In the genomic region with DNA sequence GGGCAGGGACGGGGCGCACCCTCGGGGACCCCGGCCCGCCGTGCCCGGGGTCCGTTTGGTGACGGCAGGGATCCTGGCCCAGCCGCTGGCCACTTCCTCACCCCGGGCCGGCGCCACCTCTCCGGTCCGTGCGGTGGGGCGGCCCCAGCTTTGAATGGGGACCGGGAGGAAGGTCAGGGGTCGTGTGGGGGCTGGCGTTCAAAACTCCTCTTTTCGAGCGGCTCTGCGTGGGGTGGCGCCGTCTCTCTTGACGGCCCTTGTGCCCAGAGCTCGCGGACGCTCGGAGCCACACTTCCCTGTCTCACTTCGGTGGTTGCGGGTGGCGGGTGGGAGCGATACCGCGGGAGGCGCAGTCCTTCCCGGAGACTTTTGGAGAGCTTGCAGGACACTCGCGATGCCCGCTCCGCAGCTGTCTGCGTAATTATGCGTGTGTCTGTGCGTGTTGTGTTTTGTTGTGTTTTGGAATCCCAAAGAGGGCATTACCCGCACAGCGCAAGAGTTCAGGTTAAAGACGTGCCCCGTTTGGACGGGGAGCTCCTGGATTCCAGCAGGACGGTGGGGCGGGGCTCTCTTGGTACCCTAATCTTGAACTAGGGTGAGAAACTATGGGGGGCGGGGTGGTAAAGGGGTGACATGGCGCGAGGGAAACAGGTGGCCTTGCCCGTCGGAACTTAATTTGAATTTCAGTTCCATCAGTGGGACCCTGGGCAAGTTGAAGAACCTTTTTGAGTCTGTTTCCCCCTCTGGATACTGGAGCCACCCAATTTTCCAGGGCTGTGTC, we compare ENCODE assay signal across 8 cellular contexts. TPM values are rescaled to one million over a fixed set of nuclear protein-coding genes. Genes with fewer than 3 reads are reported as not detected.
DNase-seq lines count a peak whose midpoint lies in the region; TF ChIP-seq lines count a peak whose summit lies in the region.

No MANE protein-coding gene starts in this region.

- H3K4me1 ChIP-seq in H9 (ENCODE audit: insufficient read depth, low read length), result no peaks in the 10 kb centered on the region
- peaks cover 7% of the 10 kb centered on the region for H3K4me1 ChIP-seq in NT2/D1 (ENCODE audit: insufficient read depth, insufficient read length)
- H3K4me1 ChIP-seq in muscle layer of colon (ENCODE audit: insufficient read depth, low read length), result peaks cover 13% of the 10 kb centered on the region

- no peaks in the 10 kb centered on the region for H3K79me1 ChIP-seq in H9 (ENCODE audit: insufficient read depth, low read depth, low read length, poor library complexity, severe bottlenecking)

- H3K23ac ChIP-seq in H9 (ENCODE audit: insufficient read length, low read depth, low read length), result no peak overlapping the region

- H3K56ac ChIP-seq in H9 (ENCODE audit: insufficient read length, low read depth, low read length), result no peak overlapping the region

- no peak overlapping the region for H2AK5ac ChIP-seq in H9 (ENCODE audit: insufficient read length, low read length)

- H2BK5ac ChIP-seq in H9 (ENCODE audit: insufficient read length, low read length), result no peak overlapping the region

- H3K4me1 Mint-ChIP-seq in H9, result peaks cover 20 to 29% of the 10 kb centered on the region in 2 experiments

- H3K9me3 Mint-ChIP-seq in H9, result peaks cover 0 to 2% of the 10 kb centered on the region in 2 experiments; a peak in 2 of 5 replicates

- H3K4ac ChIP-seq in H9 (ENCODE audit: low read depth, low read length), result no peak overlapping the region

- H3K9me3 ChIP-seq in H9 (ENCODE audit: control insufficient read depth, low read depth, low read length) (no peaks in the 10 kb centered on the region), NT2/D1 (ENCODE audit: insufficient read depth, low read length) (no peaks in the 10 kb centered on the region), muscle layer of colon (ENCODE audit: low read length) (no peaks in the 10 kb centered on the region)

- no peaks in the 10 kb centered on the region for H3K36me3 ChIP-seq in NT2/D1 (ENCODE audit: insufficient read depth, insufficient read length, low read length)
- H3K36me3 ChIP-seq in muscle layer of colon (ENCODE audit: insufficient read depth, low read length), result no peaks in the 10 kb centered on the region

- H3K4me3 ChIP-seq in NT2/D1 (ENCODE audit: insufficient read length, low read depth) (peak overlapping the region; percentile 79), muscle layer of colon (ENCODE audit: low read depth in 1 of 2, low read length in 2 of 2) (peak overlapping the region; percentile 54)

- H3K14ac ChIP-seq in H9 (ENCODE audit: insufficient read depth, low read length), result no peak overlapping the region; the same call in 1 of the 2 replicates

- H3K4me3 Mint-ChIP-seq in H9, result peak overlapping the region; percentile 77 to 90

- no peak overlapping the region for H3K9ac ChIP-seq in H9 (ENCODE audit: extremely low read depth, insufficient read length, low read length)
- H3K9ac ChIP-seq in NT2/D1 (ENCODE audit: insufficient read length, low read depth), result peak overlapping the region; percentile 89
- H3K9ac ChIP-seq in muscle layer of colon (ENCODE audit: low read length), result no peak overlapping the region

- TF ChIP-seq CTCF in H9 (conservative IDR thresholded peaks at IDR 0.05), result no peak

- H3K4me2 ChIP-seq in H9 (ENCODE audit: insufficient read depth, insufficient read length, low read length), result peak overlapping the region; percentile 86

- H3K79me2 ChIP-seq in H9 (ENCODE audit: insufficient read depth, low read length), result no peaks in the 10 kb centered on the region

- H3K27me3 ChIP-seq in H9 (ENCODE audit: insufficient read depth, low read length) (peaks cover 18% of the 10 kb centered on the region), NT2/D1 (ENCODE audit: insufficient read depth, insufficient read length) (peaks cover 33% of the 10 kb centered on the region), muscle layer of colon (ENCODE audit: control insufficient read depth in 1 of 2, insufficient read depth in 2 of 2, low read length in 2 of 2) (no peaks in the 10 kb centered on the region)

- H2BK15ac ChIP-seq in H9 (ENCODE audit: low read depth, low read length), result no peak overlapping the region

- H2BK120ac ChIP-seq in H9 (ENCODE audit: low read depth, low read length, poor library complexity, severe bottlenecking), result no peak overlapping the region

- no peak overlapping the region for H3T11ph ChIP-seq in H9 (ENCODE audit: low read length)

- H3K27me3 Mint-ChIP-seq in H9 (ENCODE audit: low read depth), result peaks cover 85% of the 10 kb centered on the region

- no peak overlapping the region for H2AFZ ChIP-seq in H9 (ENCODE audit: low read length)

- H3K27ac ChIP-seq in H9 (ENCODE audit: insufficient read length, low read depth, low read length) (no peak overlapping the region), muscle layer of colon (ENCODE audit: low read depth, low read length) (no peak overlapping the region)

- H3K23me2 ChIP-seq in H9 (ENCODE audit: insufficient read length, low read depth, low read length, poor library complexity, severe bottlenecking), result peaks cover 6% of the 10 kb centered on the region

- H2BK20ac ChIP-seq in H9 (ENCODE audit: low read depth, low read length, poor library complexity, severe bottlenecking), result no peak overlapping the region

- no peak overlapping the region for H3K27ac Mint-ChIP-seq in H9

- peak; percentile 8 for DNase-seq in EL
- no peak for DNase-seq in H9
- DNase-seq in NT2/D1 (ENCODE audit: low read depth, low spot score), result no peak
- peak; percentile 59 for DNase-seq in ecto neural progenitor cell (ENCODE audit: low spot score)
- DNase-seq in iPS-NIHi7 (ENCODE audit: extremely low spot score), result no peak
- no peak for DNase-seq in NCI-H128 (lab: John Stamatoyannopoulos, UW; ENCODE audit: unreplicated experiment)
- DNase-seq in GM03348 (ENCODE audit: low spot score), result no peak

- H4K8ac ChIP-seq in H9 (replicated peaks; ENCODE audit: insufficient read length, low read depth, low read length), result no peak overlapping the region

- H2BK12ac ChIP-seq in H9 (ENCODE audit: insufficient read length, low read depth, low read length), result no peak overlapping the region

- WGBS in H9 (ENCODE audit: extremely low coverage, insufficient read length, low lambda C conversion rate), result no CpG with 5 or more reads among the region's 57 CpGs

- H4K20me1 ChIP-seq in H9 (ENCODE audit: control insufficient read depth, insufficient read depth, insufficient read length), result no peaks in the 10 kb centered on the region

- H3K36me3 Mint-ChIP-seq in H9 (ENCODE audit: insufficient read depth in 1 of 3, low read depth in 3 of 3), result no peaks in the 10 kb centered on the region; a peak in 2 of 7 replicates

- no peak overlapping the region for H3K18ac ChIP-seq in H9 (ENCODE audit: insufficient read length, low read depth, low read length)

- H4K5ac ChIP-seq in H9 (ENCODE audit: insufficient read length, low read depth, low read length), result no peak overlapping the region

- no peak overlapping the region for H4K91ac ChIP-seq in H9 (ENCODE audit: insufficient read length, low read depth, low read length)

RNA-seq across cellular contexts. Expression of gene PLCG2, which starts 0.6 kb away (rescaled TPM):
- 5.4 and 6.0 TPM in 2 replicates for total RNA-seq in H9 (2021)

Comparison
In these comparisons a context has a peak if more than half of its experiments do, and no peak if none do; other contexts are left out.
1. DNase-seq: peak in EL (single experiment) and ecto neural progenitor cell (single experiment); none in H9 (single experiment), NT2/D1 (single experiment), iPS-NIHi7 (single experiment), NCI-H128 (single experiment) and GM03348 (single experiment).